ENCODE assay signal across 1 cellular context in the genomic region with DNA sequence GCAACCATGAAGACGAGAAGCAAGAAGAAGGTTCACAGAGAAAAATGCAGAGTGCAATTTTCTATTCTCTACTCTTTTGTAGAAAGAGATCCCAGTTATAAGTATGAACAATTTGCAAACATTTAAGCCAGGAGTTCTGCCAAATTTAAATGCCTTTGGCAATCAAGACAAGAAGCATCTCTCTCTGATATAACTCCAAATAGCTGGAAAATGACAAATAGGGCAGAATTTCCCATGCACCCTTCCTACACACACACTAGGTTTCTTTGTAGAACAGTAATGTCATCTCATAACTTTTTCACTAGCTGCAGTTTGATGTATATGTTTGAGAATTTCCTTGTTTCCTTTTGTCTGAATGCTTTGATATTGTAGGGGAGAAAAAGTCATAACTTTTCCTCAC.
TF ChIP-seq lines count a peak whose summit lies in the region.

No MANE protein-coding gene starts in this region.

TF ChIP-seq in SK-N-SH, 30 proteins besides CTCF, POLR2A, EP300 and RAD21 (continued from another document):
- TF ChIP-seq NRF1 (IDR thresholded peaks at IDR 0.05; ENCODE audit: low read depth, low read length), result no peak
- no peak for TF ChIP-seq CHD2 (IDR thresholded peaks at IDR 0.05; ENCODE audit: low read length, partially characterized antibody)
- TF ChIP-seq, protein P1, sequence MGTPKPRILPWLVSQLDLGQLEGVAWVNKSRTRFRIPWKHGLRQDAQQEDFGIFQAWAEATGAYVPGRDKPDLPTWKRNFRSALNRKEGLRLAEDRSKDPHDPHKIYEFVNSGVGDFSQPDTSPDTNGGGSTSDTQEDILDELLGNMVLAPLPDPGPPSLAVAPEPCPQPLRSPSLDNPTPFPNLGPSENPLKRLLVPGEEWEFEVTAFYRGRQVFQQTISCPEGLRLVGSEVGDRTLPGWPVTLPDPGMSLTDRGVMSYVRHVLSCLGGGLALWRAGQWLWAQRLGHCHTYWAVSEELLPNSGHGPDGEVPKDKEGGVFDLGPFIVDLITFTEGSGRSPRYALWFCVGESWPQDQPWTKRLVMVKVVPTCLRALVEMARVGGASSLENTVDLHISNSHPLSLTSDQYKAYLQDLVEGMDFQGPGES (IDR thresholded peaks at IDR 0.05; ENCODE audit: low read depth, low read length), result no peak
- TF ChIP-seq EZH2phosphoT487 (IDR thresholded peaks at IDR 0.05; ENCODE audit: borderline replicate concordance, low read depth), result no peak
- no peak for TF ChIP-seq TEAD4 (IDR thresholded peaks at IDR 0.05; ENCODE audit: borderline replicate concordance, insufficient read depth)
- TF ChIP-seq RXRA (IDR thresholded peaks at IDR 0.05; ENCODE audit: borderline replicate concordance, low read depth), result no peak
- TF ChIP-seq YY1 (IDR thresholded peaks at IDR 0.05; ENCODE audit: low read depth), result no peak
- no peak for TF ChIP-seq RFX5 (IDR thresholded peaks at IDR 0.05; ENCODE audit: low read length)
- TF ChIP-seq POLR2AphosphoS5 (IDR thresholded peaks at IDR 0.05; ENCODE audit: low read depth, low read length), result no peak
- TF ChIP-seq RCOR1 (IDR thresholded peaks at IDR 0.05; ENCODE audit: low read length), result no peak
- TF ChIP-seq, protein P2, sequence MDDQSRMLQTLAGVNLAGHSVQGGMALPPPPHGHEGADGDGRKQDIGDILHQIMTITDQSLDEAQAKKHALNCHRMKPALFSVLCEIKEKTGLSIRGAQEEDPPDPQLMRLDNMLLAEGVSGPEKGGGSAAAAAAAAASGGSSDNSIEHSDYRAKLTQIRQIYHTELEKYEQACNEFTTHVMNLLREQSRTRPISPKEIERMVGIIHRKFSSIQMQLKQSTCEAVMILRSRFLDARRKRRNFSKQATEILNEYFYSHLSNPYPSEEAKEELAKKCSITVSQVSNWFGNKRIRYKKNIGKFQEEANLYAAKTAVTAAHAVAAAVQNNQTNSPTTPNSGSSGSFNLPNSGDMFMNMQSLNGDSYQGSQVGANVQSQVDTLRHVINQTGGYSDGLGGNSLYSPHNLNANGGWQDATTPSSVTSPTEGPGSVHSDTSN (IDR thresholded peaks at IDR 0.05), result no peak
- TF ChIP-seq, protein P3, sequence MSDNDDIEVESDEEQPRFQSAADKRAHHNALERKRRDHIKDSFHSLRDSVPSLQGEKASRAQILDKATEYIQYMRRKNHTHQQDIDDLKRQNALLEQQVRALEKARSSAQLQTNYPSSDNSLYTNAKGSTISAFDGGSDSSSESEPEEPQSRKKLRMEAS (IDR thresholded peaks at IDR 0.05; ENCODE audit: low read depth), result no peak
- TF ChIP-seq JUND (IDR thresholded peaks at IDR 0.05), result no peak
- TF ChIP-seq TCF12 (IDR thresholded peaks at IDR 0.05), result no peak
- TF ChIP-seq FOXM1 (IDR thresholded peaks at IDR 0.05; ENCODE audit: low read depth), result no peak
TF ChIP-seq in SK-N-SH: peak in this region for 0.
